8 cellular contexts compared by ENCODE assay signal in genomic region chr12:3872800-3873636, GRCh38. TPM values are rescaled to one million over a fixed set of nuclear protein-coding genes. Genes with fewer than 3 reads are reported as not detected.
DNase-seq lines count a peak whose midpoint lies in the region; ATAC-seq and TF ChIP-seq lines count a peak whose summit lies in the region.

Gene PARP11 (minus strand): TSS chr12:3873399. CDS start chr12:3873229, 170 bp downstream.

- DNase-seq in GM06990 (ENCODE audit: extremely low read depth, insufficient read length) (peak; percentile 95), NCI-H1092 treated with DMSO at 0.1 percent for 48 hours (lab: John Stamatoyannopoulos, UW) (peak; percentile 98), SKM-1 (lab: John Stamatoyannopoulos, UW; ENCODE audit: unreplicated experiment) (peak; percentile 61), glomerular visceral epithelial cell (ENCODE audit: extremely low spot score) (peak; percentile 93), osteoblast (ENCODE audit: insufficient read length, low spot score, missing footprints) (peak; percentile 95)
- peak; percentile 95 to 96 for DNase-seq in activated naive CD4-positive, alpha-beta T cell treated with anti-CD3 and anti-CD28 coated beads, Interleukin-2, amount 50 U/mL, for 72 hours (ENCODE audit: low spot score in 2 of 2)

- peaks cover 9 to 28% of the 10 kb centered on the region in 2 donors for H3K36me3 Mint-ChIP-seq in activated naive CD4-positive, alpha-beta T cell treated with anti-CD3 and anti-CD28 coated beads, Interleukin-2, amount 50 U/mL, for 72 hours

- H3K4me3 ChIP-seq in GM06990 (replicated peaks; ENCODE audit: low read depth, low read length) (peak within 1 kb of the TSS; percentile 91), osteoblast (ENCODE audit: insufficient read depth, low read length) (peak within 1 kb of the TSS; percentile 76), thymus (ENCODE audit: low read length) (peak within 1 kb of the TSS; percentile 94)

- peak within 1 kb of the TSS; percentile 98 for H2AFZ ChIP-seq in osteoblast (ENCODE audit: low read length)

- H3K4me1 ChIP-seq in osteoblast (ENCODE audit: insufficient read depth, low read length) (peaks cover 12% of the 10 kb centered on the region), thymus (ENCODE audit: control insufficient read depth, insufficient read depth, low read length) (peaks cover 13% of the 10 kb centered on the region)

- peaks cover 23% of the 10 kb centered on the region for H3K79me2 ChIP-seq in osteoblast (ENCODE audit: insufficient read depth, low read length)

- H3K36me3 ChIP-seq in GM06990 (ENCODE audit: control insufficient read depth, insufficient read depth, low read length) = no peaks in the 10 kb centered on the region
- no peaks in the 10 kb centered on the region for H3K36me3 ChIP-seq in osteoblast (ENCODE audit: insufficient read depth, low read length)
- H3K36me3 ChIP-seq in thymus (ENCODE audit: control insufficient read depth, insufficient read depth) = no peaks in the 10 kb centered on the region

- TF ChIP-seq CTCF in GM06990 (IDR thresholded peaks at IDR 0.05; ENCODE audit: insufficient read depth, low read length, poor library complexity, severe bottlenecking) (no peak), osteoblast (IDR thresholded peaks at IDR 0.05; ENCODE audit: extremely low read depth, low read depth, low read length) (no peak)

- ATAC-seq in HG02588 (IDR thresholded peaks at IDR 0.05; ENCODE audit: unreplicated experiment) = peak; percentile 92
- peak; percentile 94 to 96 for ATAC-seq in activated naive CD4-positive, alpha-beta T cell treated with anti-CD3 and anti-CD28 coated beads, Interleukin-2, amount 50 U/mL, for 72 hours

- peaks cover 4 to 19% of the 10 kb centered on the region in 2 donors for H3K9me3 Mint-ChIP-seq in activated naive CD4-positive, alpha-beta T cell treated with anti-CD3 and anti-CD28 coated beads, Interleukin-2, amount 50 U/mL, for 72 hours

- no peaks in the 10 kb centered on the region for H4K20me1 ChIP-seq in osteoblast (ENCODE audit: insufficient read depth, low read length)

- H3K27me3 ChIP-seq in GM06990 (replicated peaks; ENCODE audit: control insufficient read depth, insufficient read depth, low read length) (no peaks in the 10 kb centered on the region; the same call in 1 of the 2 replicates), osteoblast (ENCODE audit: insufficient read depth, low read length) (peaks cover 5% of the 10 kb centered on the region), thymus (ENCODE audit: control insufficient read depth, insufficient read depth) (no peaks in the 10 kb centered on the region)

- no peaks in the 10 kb centered on the region for H3K9me3 ChIP-seq in osteoblast (ENCODE audit: low read depth, low read length)
- H3K9me3 ChIP-seq in thymus (ENCODE audit: control insufficient read depth) = no peaks in the 10 kb centered on the region

- peak within 1 kb of the TSS; percentile 92 for H3K4me2 ChIP-seq in osteoblast (ENCODE audit: insufficient read depth, low read length)

- peak within 1 kb of the TSS; percentile 89 for H3K27ac ChIP-seq in osteoblast (ENCODE audit: low read depth, low read length)
- peak within 1 kb of the TSS; percentile 96 for H3K27ac ChIP-seq in thymus (ENCODE audit: low read depth)

- under 1% methylated on average over 55 of the region's 55 CpGs for WGBS in thymus

- H3K27ac Mint-ChIP-seq in activated naive CD4-positive, alpha-beta T cell treated with anti-CD3 and anti-CD28 coated beads, Interleukin-2, amount 50 U/mL, for 72 hours = peak within 1 kb of the TSS; percentile 95 to 99

RNA-seq across cellular contexts. Expression of gene PARP11, which starts in this region (rescaled TPM):
- 10 to 100 TPM; 25.2 to 30.2 TPM for total RNA-seq in activated naive CD4-positive, alpha-beta T cell treated with anti-CD3 and anti-CD28 coated beads, Interleukin-2, amount 50 U/mL, for 72 hours
- total RNA-seq in osteoblast = 9.4 and 10.3 TPM in 2 replicates
- 7.1 TPM for polyA plus RNA-seq in thymus

Comparison
In these comparisons a context has a peak if more than half of its experiments do, and no peak if none do; other contexts are left out.
1. Peak in every context shown above with its lines: DNase-seq, ATAC-seq, H3K4me3 ChIP-seq and H3K27ac ChIP-seq.